In the genomic region with DNA sequence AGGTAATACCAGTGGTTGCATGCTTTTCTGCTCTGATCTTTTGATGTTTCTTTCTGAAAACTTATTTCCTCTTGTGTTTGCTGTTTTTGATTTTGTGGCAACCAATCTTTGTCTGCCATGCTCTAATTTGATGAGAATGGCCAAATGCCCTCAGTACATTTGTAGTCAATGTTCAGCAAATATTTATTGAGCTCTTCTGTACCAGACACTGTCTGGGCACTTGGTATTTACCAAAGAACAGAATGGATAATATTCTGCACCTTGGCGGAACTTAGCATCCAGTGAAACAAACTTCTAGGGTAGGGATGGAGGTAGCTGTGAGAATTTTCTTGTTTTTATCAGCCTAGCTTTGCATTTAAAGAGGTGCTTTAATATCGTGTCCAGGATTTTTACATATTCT, we compare ENCODE assay signal across 17 cellular contexts.
"Had no signal": no experiment of that assay in that cellular context is flagged by ENCODE, and none has a peak within 500 bp of the region (broad histone marks: within the 10 kb centered on the region; RNA-seq: fewer than 3 reads in every experiment).

No MANE protein-coding gene starts in this region.

- ATAC-seq: stimulated activated naive B cell treated with anti-CD40 and anti-IgM and Interleukin-4, amounts not matched to agents 10 μg/mL and 1 μg/mL and 100 μg/mL, for 72 hours had no signal

- H3K9me3 ChIP-seq: esophagus muscularis mucosa, ovary, uterus had no signal

- H3K4me1 ChIP-seq: uterus had no signal

- H3K27me3 Mint-ChIP-seq: activated B cell treated with CpG ODN at 0.5 μM for 24 hours; activated CD4-positive, alpha-beta memory T cell treated with anti-CD3 and anti-CD28 coated beads for 36 hours; stimulated activated naive B cell treated with anti-CD40 and anti-IgM and Interleukin-4, amounts not matched to agents 10 μg/mL and 1 μg/mL and 100 μg/mL, for 72 hours had no signal

- H3K4me3 ChIP-seq: esophagus muscularis mucosa, hepatocyte, ovary, tibial artery, uterus had no signal

- H3K9me3 Mint-ChIP-seq: activated B cell treated with CpG ODN at 0.5 μM for 24 hours had no signal

- H3K4me3 Mint-ChIP-seq: activated B cell treated with CpG ODN at 0.5 μM for 24 hours; activated CD4-positive, alpha-beta memory T cell treated with anti-CD3 and anti-CD28 coated beads for 36 hours; activated naive CD4-positive, alpha-beta T cell treated with anti-CD3 and anti-CD28 coated beads for 36 hours; stimulated activated naive B cell treated with anti-CD40 and anti-IgM and Interleukin-4, amounts not matched to agents 10 μg/mL and 1 μg/mL and 100 μg/mL, for 72 hours; T-helper 2 cell treated with Interferon-gamma antibody and Interleukin-4, amounts not matched to agents 5 μg/mL and 100 μg/mL, for 36 hours had no signal

- H3K27ac ChIP-seq: hepatocyte, tibial artery had no signal

- DNase-seq: activated B cell treated with CpG ODN at 0.5 μM for 24 hours; activated CD4-positive, alpha-beta memory T cell treated with anti-CD3 and anti-CD28 coated beads for 36 hours; activated CD4-positive, alpha-beta T cell treated with anti-CD3 and anti-CD28 coated beads for 4 hours; activated naive CD4-positive, alpha-beta T cell treated with anti-CD3 and anti-CD28 coated beads for 36 hours; amniotic stem cell; dermis blood vessel endothelial cell; effector memory CD4-positive, alpha-beta T cell; mammary epithelial cell; ovary; stimulated activated CD4-positive, alpha-beta T cell treated with anti-CD3 and anti-CD28 coated beads, Interleukin-4, amount 100 ng/mL, for 4 hours; stimulated activated naive B cell treated with anti-CD40 and anti-IgM and Interleukin-4, amounts not matched to agents 10 μg/mL and 1 μg/mL and 100 μg/mL, for 72 hours; SW 1271; tibial artery; uterus had no signal

- H3K36me3 ChIP-seq: esophagus muscularis mucosa, ovary, tibial artery, uterus had no signal

- H3K27ac Mint-ChIP-seq: activated B cell treated with CpG ODN at 0.5 μM for 24 hours; activated CD4-positive, alpha-beta memory T cell treated with anti-CD3 and anti-CD28 coated beads for 36 hours; activated naive CD4-positive, alpha-beta T cell treated with anti-CD3 and anti-CD28 coated beads for 36 hours; stimulated activated naive B cell treated with anti-CD40 and anti-IgM and Interleukin-4, amounts not matched to agents 10 μg/mL and 1 μg/mL and 100 μg/mL, for 72 hours; T-helper 2 cell treated with Interferon-gamma antibody and Interleukin-4, amounts not matched to agents 5 μg/mL and 100 μg/mL, for 36 hours had no signal

- H3K27me3 ChIP-seq: esophagus muscularis mucosa, hepatocyte, ovary, tibial artery, uterus had no signal
